ENCODE assay signal across 24 cellular contexts in genomic region chr9:69647804-69648203, GRCh38.
"Had no signal": no experiment of that assay in that cellular context is flagged by ENCODE, and none has a peak within 500 bp of the region (broad histone marks: within the 10 kb centered on the region; RNA-seq: fewer than 3 reads in every experiment).

No MANE protein-coding gene starts in this region.

- H3K27me3 ChIP-seq: colonic mucosa, esophagus squamous epithelium, gastrocnemius medialis, heart right ventricle, left lung had no signal

- H3K9me3 Mint-ChIP-seq: dendritic cell treated with granulocyte-macrophage colony-stimulating factor and Interleukin-4, amounts not matched to agents 40 ng/mL and 50 ng/mL, for 4 days; effector memory CD8-positive, alpha-beta T cell; endodermal cell; mesothelial cell of epicardium had no signal

- H3K4me1 ChIP-seq: colonic mucosa, gastrocnemius medialis, heart right ventricle, left lung, lower lobe of right lung had no signal

- H3K4me3 Mint-ChIP-seq: dendritic cell treated with granulocyte-macrophage colony-stimulating factor and Interleukin-4, amounts not matched to agents 40 ng/mL and 50 ng/mL, for 4 days; effector memory CD8-positive, alpha-beta T cell; endodermal cell; mesothelial cell of epicardium had no signal

- H3K27ac ChIP-seq: colonic mucosa, epithelial cell of prostate, esophagus squamous epithelium, gastrocnemius medialis, heart right ventricle, left lung, lower lobe of right lung had no signal

- H3K9me3 ChIP-seq: colonic mucosa, esophagus squamous epithelium, gastrocnemius medialis, heart right ventricle, left lung, lower lobe of right lung, mucosa of descending colon had no signal

- DNase-seq: colonic mucosa; cortex of kidney; effector CD8-positive, alpha-beta T cell; effector memory CD8-positive, alpha-beta T cell; endodermal cell; erythroblast; esophagus squamous epithelium; foreskin fibroblast; foreskin melanocyte; gastrocnemius medialis; glutamatergic neuron; head of caudate nucleus; heart right ventricle; hippocampal formation; left cardiac atrium; left lung; left ventricle myocardium superior; lower lobe of right lung; mesenchymal stem cell; mucosa of descending colon had no signal

- H3K27ac Mint-ChIP-seq: dendritic cell treated with granulocyte-macrophage colony-stimulating factor and Interleukin-4, amounts not matched to agents 40 ng/mL and 50 ng/mL, for 4 days; effector memory CD8-positive, alpha-beta T cell; endodermal cell had no signal

- H3K27me3 Mint-ChIP-seq: dendritic cell treated with granulocyte-macrophage colony-stimulating factor and Interleukin-4, amounts not matched to agents 40 ng/mL and 50 ng/mL, for 4 days had no signal

- H3K36me3 ChIP-seq: colonic mucosa, esophagus squamous epithelium, gastrocnemius medialis, heart right ventricle, left lung, lower lobe of right lung had no signal

- ATAC-seq: effector memory CD8-positive, alpha-beta T cell; esophagus mucosa; gastrocnemius medialis; heart right ventricle; left cardiac atrium; left lung; left ventricle myocardium superior; lower lobe of right lung; mucosa of descending colon had no signal

- H3K36me3 Mint-ChIP-seq: mesothelial cell of epicardium had no signal

- H3K4me3 ChIP-seq: colonic mucosa, esophagus squamous epithelium, gastrocnemius medialis, heart right ventricle, left lung, lower lobe of right lung, mucosa of descending colon had no signal
